In the genomic region with DNA sequence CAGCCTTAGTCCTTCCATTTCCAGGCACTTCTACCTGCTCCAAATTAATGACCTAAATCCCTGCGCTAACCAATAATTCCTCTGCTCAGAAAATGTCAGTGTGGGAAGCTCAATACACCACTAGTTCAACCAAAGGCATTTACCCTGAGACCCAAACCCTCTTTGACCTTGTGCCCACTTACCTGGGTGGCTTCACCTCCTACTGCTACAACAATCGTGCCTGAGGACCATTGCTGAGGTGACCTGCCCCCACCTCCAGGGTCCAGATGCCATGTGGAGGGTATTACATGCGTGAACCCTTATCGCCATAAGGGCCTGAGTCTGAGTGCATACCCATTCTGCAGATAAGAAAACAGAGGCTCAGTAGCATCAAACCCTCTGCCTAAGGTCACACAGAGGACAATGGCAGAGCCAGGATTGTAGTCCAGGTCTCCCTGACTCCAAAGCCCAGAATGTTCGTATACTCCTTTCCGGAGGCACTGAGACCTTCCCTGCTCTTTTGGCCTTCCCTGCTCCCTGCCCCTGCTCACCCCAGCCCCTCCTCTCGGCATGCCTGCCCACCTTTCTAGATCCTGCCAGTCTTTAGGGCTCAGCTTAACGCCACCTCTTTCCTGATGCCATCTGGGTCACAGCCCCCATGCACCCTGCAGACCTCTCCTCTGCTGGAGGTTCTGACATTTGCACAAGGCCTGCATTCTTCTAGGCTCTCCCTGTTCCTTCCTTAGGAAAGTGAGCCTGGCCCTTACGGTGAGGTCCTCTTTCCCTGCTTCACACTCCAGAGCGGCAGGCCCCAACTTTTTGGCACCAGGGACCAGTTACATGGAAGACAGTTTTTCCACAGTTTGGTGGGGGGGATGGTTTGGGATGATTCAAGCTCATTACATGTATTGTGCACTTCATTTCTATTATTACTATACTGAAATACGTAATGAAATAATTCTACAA, we compare ENCODE assay signal across 19 cellular contexts.
DNase-seq lines count a peak whose midpoint lies in the region; ATAC-seq and TF ChIP-seq lines count a peak whose summit lies in the region.
"Had no signal": no experiment of that assay in that cellular context is flagged by ENCODE, and none has a peak within 500 bp of the region (broad histone marks: within the 10 kb centered on the region; RNA-seq: fewer than 3 reads in every experiment).

No MANE protein-coding gene starts in this region.

- H3K27me3 ChIP-seq in BLaER1 (no peaks in the 10 kb centered on the region), PC-3 (ENCODE audit: low read length) (no peaks in the 10 kb centered on the region), foreskin keratinocyte (peaks cover 3% of the 10 kb centered on the region), thyroid gland (no peaks in the 10 kb centered on the region)
- H3K27me3 ChIP-seq: MG63, uterus had no signal

- H3K27me3 Mint-ChIP-seq in activated CD4-positive, alpha-beta T cell treated with anti-CD3 and anti-CD28 coated beads for 36 hours, result peaks cover 15% of the 10 kb centered on the region

- peaks cover 7% of the 10 kb centered on the region for H3K4me1 Mint-ChIP-seq in activated CD4-positive, alpha-beta T cell treated with anti-CD3 and anti-CD28 coated beads for 36 hours

- CTCF ChIA-PET in PC-3 (lab: Charles Lee), result no interaction called here
- CTCF ChIA-PET in activated CD4-positive, alpha-beta T cell treated with anti-CD3 and anti-CD28 coated beads for 36 hours (lab: Charles Lee), result interaction anchor here (0.5 to 5.3 kb wide), 2 partner anchors 83 to 391 kb away, joined by 3 to 105 read pairs; no protein-coding TSS in a partner anchor

- no peaks in the 10 kb centered on the region for H3K9me2 ChIP-seq in PC-3 (replicated peaks; ENCODE audit: low read length)

- H3K4me2 ChIP-seq in BLaER1, result peak overlapping the region; percentile 9; the same call in 1 of the 2 replicates
- H3K4me2 ChIP-seq in PC-3 (ENCODE audit: low read length), result peak overlapping the region; percentile 35

- no peak overlapping the region for H2AFZ ChIP-seq in PC-3 (ENCODE audit: low read length)

- no peak overlapping the region for H3K27ac Mint-ChIP-seq in activated CD4-positive, alpha-beta T cell treated with anti-CD3 and anti-CD28 coated beads for 36 hours
- H3K27ac Mint-ChIP-seq: activated CD4-positive, alpha-beta T cell treated with anti-CD3 and anti-CD28 coated beads, Interleukin-2, amount 10 ng/mL, durations not matched to agents 7 days and 5 days; activated naive CD8-positive, alpha-beta T cell treated with anti-CD3 and anti-CD28 coated beads, Interleukin-2, amount 50 U/mL, for 24 hours; activated T-cell treated with anti-CD3 and anti-CD28 coated beads, Interleukin-2, amount 50 U/mL, for 72 hours had no signal

- no peak for TF ChIP-seq POLR2A in thyroid gland (IDR thresholded peaks at IDR 0.05)

- DNase-seq in PC-3, result no peak
- DNase-seq in foreskin keratinocyte, result no peak
- peak; percentile 78 for DNase-seq in posterior vena cava (ENCODE audit: low spot score)
- DNase-seq in COR-L47 (lab: John Stamatoyannopoulos, UW), result no peak
- DNase-seq in activated CD4-positive, alpha-beta T cell treated with anti-CD3 and anti-CD28 coated beads for 36 hours, result no peak
- no peak for DNase-seq in thyroid gland
- DNase-seq: activated CD4-positive, alpha-beta T cell treated with anti-CD3 and anti-CD28 coated beads, Interleukin-2, amount 10 ng/mL, durations not matched to agents 7 days and 5 days; activated naive CD8-positive, alpha-beta T cell treated with anti-CD3 and anti-CD28 coated beads, Interleukin-2, amount 50 U/mL, for 24 hours; activated T-cell treated with anti-CD3 and anti-CD28 coated beads, Interleukin-2, amount 50 U/mL, for 72 hours; central memory CD4-positive, alpha-beta T cell; NCI-H1930; NCI-H510A treated with DMSO at 0.1 percent for 48 hours; stimulated activated naive CD8-positive, alpha-beta T cell treated with anti-CD3 and anti-CD28 coated beads, Interleukin-15, Interleukin-2, amounts not matched to agents 100 U/mL and 50 U/mL, for 24 hours; uterus had no signal

- no peaks in the 10 kb centered on the region for H3K9me3 ChIP-seq in BLaER1
- H3K9me3 ChIP-seq in PC-3 (ENCODE audit: low read length), result no peaks in the 10 kb centered on the region
- H3K9me3 ChIP-seq in thyroid gland, result no peaks in the 10 kb centered on the region
- H3K9me3 ChIP-seq: gastrocnemius medialis, MG63, uterus had no signal

- peaks cover 13% of the 10 kb centered on the region for H3K36me3 ChIP-seq in BLaER1
- H3K36me3 ChIP-seq in PC-3 (ENCODE audit: low read depth, low read length), result no peaks in the 10 kb centered on the region
- no peaks in the 10 kb centered on the region for H3K36me3 ChIP-seq in thyroid gland
- H3K36me3 ChIP-seq: gastrocnemius medialis, MG63, uterus had no signal

- H4K20me1 ChIP-seq in BLaER1 (peaks cover 68% of the 10 kb centered on the region), PC-3 (ENCODE audit: low read length) (no peaks in the 10 kb centered on the region)

- H3K27ac ChIP-seq in BLaER1 (no peak overlapping the region), PC-3 (ENCODE audit: low read length) (peak overlapping the region; percentile 83), foreskin keratinocyte (peak overlapping the region; percentile 66), thyroid gland (no peak overlapping the region)
- H3K27ac ChIP-seq: gastrocnemius medialis, uterus had no signal

- no peaks in the 10 kb centered on the region for H3K9me3 Mint-ChIP-seq in activated CD4-positive, alpha-beta T cell treated with anti-CD3 and anti-CD28 coated beads for 36 hours (ENCODE audit: low read depth)
- H3K9me3 Mint-ChIP-seq: activated CD4-positive, alpha-beta T cell treated with anti-CD3 and anti-CD28 coated beads, Interleukin-2, amount 10 ng/mL, durations not matched to agents 7 days and 5 days; activated naive CD8-positive, alpha-beta T cell treated with anti-CD3 and anti-CD28 coated beads, Interleukin-2, amount 50 U/mL, for 24 hours; activated T-cell treated with anti-CD3 and anti-CD28 coated beads, Interleukin-2, amount 50 U/mL, for 72 hours had no signal

- H3K4me3 Mint-ChIP-seq in activated CD4-positive, alpha-beta T cell treated with anti-CD3 and anti-CD28 coated beads for 36 hours, result no peak overlapping the region
- H3K4me3 Mint-ChIP-seq: activated CD4-positive, alpha-beta T cell treated with anti-CD3 and anti-CD28 coated beads, Interleukin-2, amount 10 ng/mL, durations not matched to agents 7 days and 5 days; activated naive CD8-positive, alpha-beta T cell treated with anti-CD3 and anti-CD28 coated beads, Interleukin-2, amount 50 U/mL, for 24 hours; activated T-cell treated with anti-CD3 and anti-CD28 coated beads, Interleukin-2, amount 50 U/mL, for 72 hours had no signal

- no peak overlapping the region for H3K9ac ChIP-seq in BLaER1
- H3K9ac ChIP-seq in PC-3 (ENCODE audit: low read length), result peak overlapping the region; percentile 22; the same call in 1 of the 2 replicates

- TF ChIP-seq CTCF in PC-3 (conservative IDR thresholded peaks at IDR 0.05; ENCODE audit: low read depth, low read length), result no peak
- no peak for TF ChIP-seq CTCF in foreskin keratinocyte (conservative IDR thresholded peaks at IDR 0.05)
- TF ChIP-seq CTCF in thyroid gland (IDR thresholded peaks at IDR 0.05), result no peak

- H3K36me3 Mint-ChIP-seq in activated CD4-positive, alpha-beta T cell treated with anti-CD3 and anti-CD28 coated beads for 36 hours (ENCODE audit: low read depth), result no peaks in the 10 kb centered on the region

- no peaks in the 10 kb centered on the region for H3K79me2 ChIP-seq in PC-3 (ENCODE audit: low read length)

- H3K4me1 ChIP-seq in BLaER1, result peaks cover 60% of the 10 kb centered on the region
- H3K4me1 ChIP-seq in PC-3 (ENCODE audit: insufficient read depth, low read length), result peaks cover 46% of the 10 kb centered on the region
- H3K4me1 ChIP-seq in foreskin keratinocyte, result peaks cover 12% of the 10 kb centered on the region
- peaks cover 11 to 21% of the 10 kb centered on the region in 2 donors for H3K4me1 ChIP-seq in thyroid gland
- H3K4me1 ChIP-seq: uterus had no signal

- H3K4me3 ChIP-seq in BLaER1, result no peak overlapping the region
- H3K4me3 ChIP-seq in PC-3 (ENCODE audit: low read length), result no peak overlapping the region
- H3K4me3 ChIP-seq in thyroid gland (replicated peaks in 1 of 3), result no peak overlapping the region
- H3K4me3 ChIP-seq: gastrocnemius medialis, MG63, skin epidermis, uterus had no signal

- H3F3A ChIP-seq in PC-3 (ENCODE audit: low read length, unreplicated experiment), result no peaks in the 10 kb centered on the region

- POLR2A ChIA-PET in PC-3 (lab: Charles Lee; ENCODE audit: unreplicated experiment), result no interaction called here
- POLR2A ChIA-PET in activated CD4-positive, alpha-beta T cell treated with anti-CD3 and anti-CD28 coated beads for 36 hours (lab: Charles Lee), result no interaction called here

- ATAC-seq in PC-3 (no peak), foreskin keratinocyte (no peak), GM19324 (IDR thresholded peaks at IDR 0.05; ENCODE audit: low FRiP score, unreplicated experiment) (no peak)
- no peak for ATAC-seq in activated CD4-positive, alpha-beta T cell treated with anti-CD3 and anti-CD28 coated beads for 36 hours
- ATAC-seq: activated naive CD8-positive, alpha-beta T cell treated with anti-CD3 and anti-CD28 coated beads, Interleukin-2, amount 50 U/mL, for 24 hours; stimulated activated naive CD8-positive, alpha-beta T cell treated with anti-CD3 and anti-CD28 coated beads, Interleukin-15, Interleukin-2, amounts not matched to agents 100 U/mL and 50 U/mL, for 24 hours had no signal

- BruUV-seq in PC-3 (replicated peaks; lab: Mats Ljungman, UMichigan), result no TSS peak

- intact Hi-C loops in PC-3 (cut with micrococcal nuclease), result no loop called here
- intact Hi-C loops in posterior vena cava (cut with DNase I), result loop anchor here in 1 of 2 donors (5.0 kb wide), 1 partner anchor 389 kb away; no protein-coding TSS in a partner anchor
- intact Hi-C loops in activated CD4-positive, alpha-beta T cell treated with anti-CD3 and anti-CD28 coated beads for 36 hours (cut with DNase I, micrococcal nuclease), result loop anchor here (5.0 to 10.0 kb wide), 3 partner anchors 154 to 234 kb away; no protein-coding TSS in a partner anchor
- intact Hi-C loops in thyroid gland (cut with DNase I), result no loop called here

- WGBS in thyroid gland, 2 donors, result 90 to 94% methylated on average over 11 of the region's 11 CpGs

Comparison
In these comparisons a context has a peak if more than half of its experiments do, and no peak if none do; other contexts are left out.
1. H3K27ac ChIP-seq: peak in PC-3 (single experiment) and foreskin keratinocyte (single experiment); none in BLaER1 (single experiment) and thyroid gland (0 of 3).
2. intact Hi-C loops: an anchor here in activated CD4-positive, alpha-beta T cell treated with anti-CD3 and anti-CD28 coated beads for 36 hours (5.0 to 10.0 kb wide); none called in PC-3 and thyroid gland.